ENCODE assay signal across 8 cellular contexts in genomic region chr2:58039170-58039611, GRCh38. TPM values are rescaled to one million over a fixed set of nuclear protein-coding genes. Genes with fewer than 3 reads are reported as not detected.
DNase-seq lines count a peak whose midpoint lies in the region; ATAC-seq and TF ChIP-seq lines count a peak whose summit lies in the region.

No MANE protein-coding gene starts in this region.

- H2AFZ ChIP-seq in OCI-LY1 (ENCODE audit: low read length) (no peak overlapping the region), neuronal stem cell (ENCODE audit: low read length) (no peak overlapping the region)

- no peaks in the 10 kb centered on the region for H3K79me2 ChIP-seq in OCI-LY1 (ENCODE audit: insufficient read depth, low read length)

- no peaks in the 10 kb centered on the region for H3K9me2 ChIP-seq in OCI-LY1 (ENCODE audit: low read depth, low read length)

- H3K4me2 ChIP-seq in OCI-LY1 (ENCODE audit: low read length) (peak overlapping the region; percentile 10), neuronal stem cell (ENCODE audit: insufficient read depth, low read length, poor library complexity, severe bottlenecking) (no peak overlapping the region)

- no peak overlapping the region for H3K23ac ChIP-seq in neuronal stem cell (ENCODE audit: low read depth, low read length, poor library complexity)

- TF ChIP-seq CTCF in OCI-LY1 (IDR thresholded peaks at IDR 0.05; ENCODE audit: low read length), result no peak

- H3K4me3 ChIP-seq in OCI-LY1 (ENCODE audit: low read depth, low read length, poor library complexity, severe bottlenecking) (no peak overlapping the region), neuronal stem cell (ENCODE audit: low read length in 2 of 2) (no peak overlapping the region)

- H3K18ac ChIP-seq in neuronal stem cell (ENCODE audit: low read length), result no peak overlapping the region

- H3K79me1 ChIP-seq in neuronal stem cell (ENCODE audit: low read depth, low read length), result no peaks in the 10 kb centered on the region

- H3K9ac ChIP-seq in OCI-LY1 (ENCODE audit: low read length), result no peak overlapping the region
- no peak overlapping the region for H3K9ac ChIP-seq in neuronal stem cell (ENCODE audit: low read depth, low read length, poor library complexity)

- H3K27me3 ChIP-seq in OCI-LY1 (ENCODE audit: insufficient read depth, low read length), result no peaks in the 10 kb centered on the region
- H3K27me3 ChIP-seq in neuronal stem cell (ENCODE audit: control insufficient read depth in 3 of 3, insufficient read depth in 3 of 3, low read depth in 1 of 3, low read length in 3 of 3), result no peaks in the 10 kb centered on the region

- H3K36me3 ChIP-seq in OCI-LY1 (ENCODE audit: insufficient read depth, low read length) (no peaks in the 10 kb centered on the region), neuronal stem cell (replicated peaks in 1 of 2; ENCODE audit: control insufficient read depth in 2 of 2, insufficient read depth in 2 of 2, low read length in 2 of 2) (no peaks in the 10 kb centered on the region)

- H2BK15ac ChIP-seq in neuronal stem cell (ENCODE audit: low read length), result no peak overlapping the region

- no peaks in the 10 kb centered on the region for H4K20me1 ChIP-seq in OCI-LY1 (ENCODE audit: insufficient read depth, low read length)

- DNase-seq in myocyte (ENCODE audit: low read depth) (peak; percentile 30), neuronal stem cell (ENCODE audit: low spot score) (no peak), NCI-H1436 (lab: John Stamatoyannopoulos, UW) (no peak), mucosa of gallbladder (ENCODE audit: low spot score) (no peak), NCI-H2227 (lab: John Stamatoyannopoulos, UW; ENCODE audit: unreplicated experiment) (no peak)

- H3K4me1 ChIP-seq in OCI-LY1 (ENCODE audit: insufficient read depth, low read length, severe bottlenecking) (peaks cover 16% of the 10 kb centered on the region), neuronal stem cell (ENCODE audit: control insufficient read depth in 2 of 2, insufficient read depth in 1 of 2, low read depth in 1 of 2, low read length in 2 of 2) (no peaks in the 10 kb centered on the region)

- H4K91ac ChIP-seq in neuronal stem cell (ENCODE audit: low read depth, low read length, poor library complexity), result no peak overlapping the region

- no peak overlapping the region for H2BK5ac ChIP-seq in neuronal stem cell (ENCODE audit: low read length)

- ATAC-seq in GM19324 (IDR thresholded peaks at IDR 0.05; ENCODE audit: low FRiP score, unreplicated experiment), result peak; percentile 73
- peak; percentile 60 for ATAC-seq in HG02938 (IDR thresholded peaks at IDR 0.05; ENCODE audit: unreplicated experiment)

- no peak overlapping the region for H2BK120ac ChIP-seq in neuronal stem cell (ENCODE audit: low read depth, low read length)

- H4K8ac ChIP-seq in neuronal stem cell (ENCODE audit: low read depth, low read length), result no peak overlapping the region

- no peaks in the 10 kb centered on the region for H3F3A ChIP-seq in OCI-LY1 (ENCODE audit: insufficient read depth, low read length)

- H3K27ac ChIP-seq in OCI-LY1 (ENCODE audit: low read depth, low read length, poor library complexity, severe bottlenecking), result no peak overlapping the region
- no peak overlapping the region for H3K27ac ChIP-seq in neuronal stem cell (replicated peaks; ENCODE audit: low read length)

- H2BK12ac ChIP-seq in neuronal stem cell (ENCODE audit: low read length), result no peak overlapping the region

- no peak overlapping the region for H3K14ac ChIP-seq in neuronal stem cell (ENCODE audit: low read length)

- no CpG with 5 or more reads among the region's 1 CpG for WGBS in neuronal stem cell (ENCODE audit: extremely low coverage in 2 of 2, insufficient read length in 2 of 2, insufficient replicate concordance in 1 of 2), 2 donors

- no peak overlapping the region for H3K4ac ChIP-seq in neuronal stem cell (ENCODE audit: low read length)

- H3K9me3 ChIP-seq in OCI-LY1 (ENCODE audit: low read length), result no peaks in the 10 kb centered on the region
- H3K9me3 ChIP-seq in neuronal stem cell (replicated peaks in 1 of 2; ENCODE audit: control insufficient read depth in 2 of 2, insufficient read depth in 1 of 2, low read depth in 1 of 2, low read length in 2 of 2), result no peaks in the 10 kb centered on the region

- no peak overlapping the region for H2AK5ac ChIP-seq in neuronal stem cell (ENCODE audit: low read depth, low read length)

RNA-seq across cellular contexts. Expression of gene VRK2, which starts 7.4 kb away (rescaled TPM):
- total RNA-seq in myocyte (13.8 and 18.6 TPM in 2 replicates), mucosa of gallbladder (14.4 TPM)
- polyA plus RNA-seq in myocyte (2012), result 5.0 TPM
- polyA plus RNA-seq in neuronal stem cell (2013, experiment 1 of 2), result 16.0 TPM
- polyA plus RNA-seq in neuronal stem cell (2013, experiment 2 of 2), result 15.4 TPM
